12 cellular contexts compared by ENCODE assay signal in genomic region chr3:197317250-197317963, GRCh38. TPM values are rescaled to one million over a fixed set of nuclear protein-coding genes. Genes with fewer than 3 reads are reported as not detected.
DNase-seq lines count a peak whose midpoint lies in the region; ATAC-seq and TF ChIP-seq lines count a peak whose summit lies in the region.
"Had no signal": no experiment of that assay in that cellular context is flagged by ENCODE, and none has a peak within 500 bp of the region (broad histone marks: within the 10 kb centered on the region; RNA-seq: fewer than 3 reads in every experiment).

No MANE protein-coding gene starts in this region.

- TF ChIP-seq CTCF in PC-3 (conservative IDR thresholded peaks at IDR 0.05; ENCODE audit: low read depth, low read length) (no peak), epithelial cell of esophagus (IDR thresholded peaks at IDR 0.05; ENCODE audit: insufficient read depth, low read depth, low read length, missing control alignments) (no peak), osteocyte (IDR thresholded peaks at IDR 0.05) (no peak)

- H3K27me3 ChIP-seq in PC-3 (ENCODE audit: low read length), result no peaks in the 10 kb centered on the region
- H3K27me3 ChIP-seq: vagina had no signal

- H3K9me3 Mint-ChIP-seq in osteocyte (ENCODE audit: unreplicated experiment) (peaks cover 14% of the 10 kb centered on the region), T-cell (peaks cover 0 to 3% (median 0%) of the 10 kb centered on the region in 3 donors)

- CTCF ChIA-PET in PC-3 (lab: Charles Lee) (no interaction called here), T-cell (lab: Charles Lee) (interaction anchor here in 1 of 2 donors (0.6 kb wide), 1 partner anchor 49 kb away, joined by 3 read pairs; no protein-coding TSS in a partner anchor)

- H3K9me3 ChIP-seq in PC-3 (ENCODE audit: low read length), result no peaks in the 10 kb centered on the region
- H3K9me3 ChIP-seq: vagina had no signal

- H3F3A ChIP-seq in PC-3 (ENCODE audit: low read length, unreplicated experiment), result no peaks in the 10 kb centered on the region

- no peaks in the 10 kb centered on the region for H3K36me3 ChIP-seq in PC-3 (ENCODE audit: low read depth, low read length)
- H3K36me3 ChIP-seq: vagina had no signal

- peaks cover 2% of the 10 kb centered on the region for H3K36me3 Mint-ChIP-seq in osteocyte (ENCODE audit: unreplicated experiment)
- no peaks in the 10 kb centered on the region for H3K36me3 Mint-ChIP-seq in T-cell
- H3K36me3 Mint-ChIP-seq: naive B cell had no signal

- ATAC-seq in PC-3 (peak; percentile 92), left lobe of liver (no peak), T-cell (replicated peaks in 1 of 4) (no peak)

- H3K4me3 ChIP-seq in PC-3 (ENCODE audit: low read length) (no peak overlapping the region), epithelial cell of esophagus (ENCODE audit: low read length) (peak overlapping the region; percentile 17)
- H3K4me3 ChIP-seq: vagina had no signal

- H3K9ac ChIP-seq in PC-3 (ENCODE audit: low read length), result no peak overlapping the region

- BruUV-seq in PC-3 (replicated peaks; lab: Mats Ljungman, UMichigan), result no TSS peak

- POLR2A ChIA-PET in PC-3 (lab: Charles Lee; ENCODE audit: unreplicated experiment) (interaction anchor here (0.6 kb wide), 1 partner anchor 20 kb away, joined by 5 read pairs; no protein-coding TSS in a partner anchor), T-cell (lab: Charles Lee) (no interaction called here)

- no peaks in the 10 kb centered on the region for H3K9me2 ChIP-seq in PC-3 (replicated peaks; ENCODE audit: low read length)

- H3K4me1 ChIP-seq in PC-3 (ENCODE audit: insufficient read depth, low read length), result peaks cover 19% of the 10 kb centered on the region

- peak; percentile 52 for DNase-seq in ELF-1 (ENCODE audit: low read depth, low spot score)
- DNase-seq in PC-3, result peak; percentile 80
- peak; percentile 92 for DNase-seq in epithelial cell of esophagus (ENCODE audit: low read depth)
- peak; percentile 4 for DNase-seq in osteocyte (ENCODE audit: extremely low spot score, unreplicated experiment)
- DNase-seq in left lobe of liver (ENCODE audit: low spot score), result no peak
- DNase-seq in NCI-H146 (lab: John Stamatoyannopoulos, UW), result no peak
- DNase-seq in amygdala (lab: John Stamatoyannopoulos, UW), result no peak
- DNase-seq in T-cell, result no peak
- DNase-seq: activated gamma-delta T cell; naive B cell; stimulated activated CD4-positive, alpha-beta T cell treated with anti-CD3 and anti-CD28 coated beads, Interleukin-2, amount 100 ng/mL, for 48 hours had no signal

- H3K4me3 Mint-ChIP-seq in osteocyte (ENCODE audit: unreplicated experiment) (no peak overlapping the region), T-cell (no peak overlapping the region)
- H3K4me3 Mint-ChIP-seq: naive B cell had no signal

- H3K27ac Mint-ChIP-seq in osteocyte (ENCODE audit: unreplicated experiment), result peak overlapping the region; percentile 85
- H3K27ac Mint-ChIP-seq in T-cell, result no peak overlapping the region

- H3K27me3 Mint-ChIP-seq in osteocyte (ENCODE audit: unreplicated experiment), result no peaks in the 10 kb centered on the region
- H3K27me3 Mint-ChIP-seq in T-cell, result peaks cover 21 to 31% of the 10 kb centered on the region in 2 donors

- no peak overlapping the region for H3K27ac ChIP-seq in PC-3 (ENCODE audit: low read length)
- H3K27ac ChIP-seq: vagina had no signal

- H3K4me1 Mint-ChIP-seq in osteocyte (ENCODE audit: unreplicated experiment) (peaks cover 19% of the 10 kb centered on the region), T-cell (no peaks in the 10 kb centered on the region)
- H3K4me1 Mint-ChIP-seq: naive B cell had no signal

- H2AFZ ChIP-seq in PC-3 (ENCODE audit: low read length), result peak overlapping the region; percentile 15; the same call in 1 of the 2 replicates

- no peaks in the 10 kb centered on the region for H3K79me2 ChIP-seq in PC-3 (ENCODE audit: low read length)

- peak overlapping the region; percentile 23 for H3K4me2 ChIP-seq in PC-3 (ENCODE audit: low read length)

- no peaks in the 10 kb centered on the region for H4K20me1 ChIP-seq in PC-3 (ENCODE audit: low read length)

- intact Hi-C loops in PC-3 (cut with micrococcal nuclease), result no loop called here

RNA-seq across cellular contexts. Expression of gene DLG1, which starts 19.0 kb away (rescaled TPM):
- total RNA-seq in PC-3 (2014; rRNA removed) (60.8 and 77.8 TPM in 2 replicates), osteocyte (168 and 171 TPM in 2 replicates), left lobe of liver (49.0 TPM), T-cell (10 to 100 TPM; 65.5 to 96.5 (median 68.4) TPM)

Comparison
In these comparisons a context has a peak if more than half of its experiments do, and no peak if none do; other contexts are left out.
1. DNase-seq: peak in ELF-1 (single experiment), PC-3 (single experiment), epithelial cell of esophagus (single experiment) and osteocyte (single experiment); none in left lobe of liver (single experiment), NCI-H146 (single experiment), amygdala (0 of 56) and T-cell (0 of 34).